8 cellular contexts compared by ENCODE assay signal in the genomic region with DNA sequence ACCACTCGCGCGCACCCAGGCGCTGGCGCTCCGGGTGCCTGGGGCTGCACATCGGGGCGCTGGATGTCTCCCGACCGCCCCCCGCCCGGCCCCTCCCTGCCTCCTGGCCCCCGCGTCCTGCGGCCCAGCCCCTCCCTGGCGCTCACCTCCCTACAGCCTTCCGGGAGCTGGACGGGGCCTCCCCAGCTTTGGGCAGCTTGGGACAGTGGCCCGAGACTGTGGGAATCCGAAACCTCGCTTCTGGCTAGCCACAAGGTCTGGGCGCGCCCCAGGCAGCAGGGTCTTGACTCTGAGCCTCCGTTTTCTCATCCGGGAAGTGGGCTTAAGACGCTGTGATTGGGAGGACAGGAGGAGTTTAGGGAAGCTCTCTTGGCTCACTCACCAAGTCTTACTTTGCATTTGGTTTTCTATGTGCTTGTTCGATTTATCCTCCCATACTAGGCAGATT. TPM values are rescaled to one million over a fixed set of nuclear protein-coding genes. Genes with fewer than 3 reads are reported as not detected.
A peak's percentile ranks its signal among the peaks of the same experiment; 100 is the strongest.
DNase-seq lines count a peak whose midpoint lies in the region; ATAC-seq and TF ChIP-seq lines count a peak whose summit lies in the region.

No MANE protein-coding gene starts in this region.

- no peak for ATAC-seq in HG02678 (IDR thresholded peaks at IDR 0.05; ENCODE audit: unreplicated experiment)
- no peak for ATAC-seq in HG03571 (IDR thresholded peaks at IDR 0.05; ENCODE audit: unreplicated experiment)

- no peaks in the 10 kb centered on the region for H3F3A ChIP-seq in MM.1S (ENCODE audit: insufficient read depth, low read length)

- H3K27ac ChIP-seq in MM.1S (ENCODE audit: low read length) (no peak overlapping the region), endodermal cell (ENCODE audit: low read depth, low read length) (no peak overlapping the region)

- H2AFZ ChIP-seq in MM.1S (ENCODE audit: low read length), result no peak overlapping the region

- H3K36me3 Mint-ChIP-seq in endodermal cell (ENCODE audit: low read depth) (no peaks in the 10 kb centered on the region), nephron progenitor cell (ENCODE audit: low read depth) (no peaks in the 10 kb centered on the region)

- H3K4me3 ChIP-seq in MM.1S (ENCODE audit: low read length) (peak overlapping the region; percentile 34; the same call in 1 of the 2 replicates), endodermal cell (ENCODE audit: low read length) (peak overlapping the region; percentile 62)

- WGBS in endodermal cell (ENCODE audit: insufficient coverage in 1 of 2, insufficient read length in 1 of 2), 2 experiments, result 15 to 16% methylated on average over 13 to 27 of the region's 27 CpGs

- H3K4me3 Mint-ChIP-seq in endodermal cell (peak overlapping the region; percentile 57), nephron progenitor cell (peak overlapping the region; percentile 76)

- no peaks in the 10 kb centered on the region for H4K20me1 ChIP-seq in MM.1S (ENCODE audit: insufficient read depth, low read length)

- H3K9ac ChIP-seq in MM.1S (ENCODE audit: low read length), result no peak overlapping the region
- no peak overlapping the region for H3K9ac ChIP-seq in endodermal cell (ENCODE audit: extremely low read depth, low read length, poor library complexity, severe bottlenecking)

- H3K27me3 Mint-ChIP-seq in endodermal cell (ENCODE audit: insufficient read depth) (peaks cover 38% of the 10 kb centered on the region), nephron progenitor cell (ENCODE audit: low read depth, poor library complexity) (peaks cover 88% of the 10 kb centered on the region)

- H3K9me3 Mint-ChIP-seq in endodermal cell, result no peaks in the 10 kb centered on the region
- no peaks in the 10 kb centered on the region for H3K9me3 Mint-ChIP-seq in nephron progenitor cell

- H3K4me2 ChIP-seq in MM.1S (ENCODE audit: low read depth, low read length), result peak overlapping the region; percentile 68; the same call in 1 of the 2 replicates

- TF ChIP-seq CTCF in MM.1S (IDR thresholded peaks at IDR 0.05; ENCODE audit: low read length) (no peak), endodermal cell (conservative IDR thresholded peaks at IDR 0.05) (peak; percentile 12), nephron progenitor cell (IDR thresholded peaks at IDR 0.05) (no peak)

- no peaks in the 10 kb centered on the region for H3K79me2 ChIP-seq in MM.1S (ENCODE audit: low read length)

- H3K27ac Mint-ChIP-seq in endodermal cell (no peak overlapping the region), nephron progenitor cell (no peak overlapping the region)

- peak; percentile 24 for DNase-seq in AG20443 (ENCODE audit: low spot score)
- no peak for DNase-seq in MM.1S
- DNase-seq in endodermal cell, result peak; percentile 76
- no peak for DNase-seq in nephron progenitor cell
- DNase-seq in NK-92 treated with Interleukin-12 subunit alpha and Interleukin-12 subunit beta, amount 100 ng/mL, for 24 hours (lab: John Stamatoyannopoulos, UW), result no peak
- DNase-seq in NCI-H524 (lab: John Stamatoyannopoulos, UW), result no peak

- peaks cover 78% of the 10 kb centered on the region for H3K27me3 ChIP-seq in MM.1S (replicated peaks; ENCODE audit: insufficient read depth, low read length)
- H3K27me3 ChIP-seq in endodermal cell (ENCODE audit: control insufficient read depth, insufficient read depth, low read length, poor library complexity, severe bottlenecking), result peaks cover 32% of the 10 kb centered on the region

- H3K9me2 ChIP-seq in MM.1S (replicated peaks; ENCODE audit: insufficient read depth, low read length), result no peaks in the 10 kb centered on the region

- no peaks in the 10 kb centered on the region for H3K4me1 ChIP-seq in MM.1S (ENCODE audit: low read length)
- peaks cover 11% of the 10 kb centered on the region for H3K4me1 ChIP-seq in endodermal cell (ENCODE audit: control insufficient read depth, insufficient read depth, low read length)

- H3K9me3 ChIP-seq in MM.1S (replicated peaks; ENCODE audit: insufficient read depth, low read length) (no peaks in the 10 kb centered on the region), endodermal cell (ENCODE audit: control insufficient read depth, low read length) (no peaks in the 10 kb centered on the region)

- no peaks in the 10 kb centered on the region for H3K36me3 ChIP-seq in MM.1S (replicated peaks; ENCODE audit: insufficient read depth, low read length)
- H3K36me3 ChIP-seq in endodermal cell (ENCODE audit: control insufficient read depth, insufficient read depth, low read length), result no peaks in the 10 kb centered on the region

- H3K4me1 Mint-ChIP-seq in endodermal cell (peaks cover 10% of the 10 kb centered on the region), nephron progenitor cell (peaks cover 10% of the 10 kb centered on the region)

RNA-seq across cellular contexts. Expression of a gene that starts 0.7 kb away (rescaled TPM):
- total RNA-seq in endodermal cell, result under 1 TPM in 1 of 2 donors, not detected in 1; 0.44 TPM
- polyA plus RNA-seq in endodermal cell (2013, experiment 1 of 2), result 9.7 TPM
- polyA plus RNA-seq in endodermal cell (2013, experiment 2 of 2), result 8.9 TPM

Comparison
In these comparisons a context has a peak if more than half of its experiments do, and no peak if none do; other contexts are left out.
1. DNase-seq: peak in AG20443 (single experiment) and endodermal cell (single experiment); none in MM.1S (single experiment), nephron progenitor cell (single experiment), NK-92 treated with Interleukin-12 subunit alpha and Interleukin-12 subunit beta, amount 100 ng/mL, for 24 hours (single experiment) and NCI-H524 (0 of 2).